ENCODE assay signal across 3 cellular contexts in genomic region chr6:28531479-28532128, GRCh38.
TF ChIP-seq lines count a peak whose summit lies in the region.

No MANE protein-coding gene starts in this region.

TF ChIP-seq in A549, 52 proteins besides CTCF, POLR2A, EP300 and RAD21:
- TF ChIP-seq CBX8 (IDR thresholded peaks at IDR 0.05) (no peak), HOXB5 (CRISPR knock-in tag; IDR thresholded peaks at IDR 0.05) (no peak), ZSCAN20 (CRISPR knock-in tag; IDR thresholded peaks at IDR 0.05) (no peak), KDM5A (IDR thresholded peaks at IDR 0.05) (no peak), JUNB (IDR thresholded peaks at IDR 0.05) (no peak), POLR2AphosphoS2 (conservative IDR thresholded peaks at IDR 0.05; ENCODE audit: low read length) (no peak), BCL3 (IDR thresholded peaks at IDR 0.05) (no peak), GATA3 (IDR thresholded peaks at IDR 0.05; ENCODE audit: borderline replicate concordance) (no peak), REST (IDR thresholded peaks at IDR 0.05) (no peak), CEBPB (IDR thresholded peaks at IDR 0.05) (no peak)

TF ChIP-seq in GM23338, 12 proteins besides CTCF, POLR2A, EP300 and RAD21:
- no peak for TF ChIP-seq NANOG (IDR thresholded peaks at IDR 0.05; ENCODE audit: borderline replicate concordance)
TF ChIP-seq in GM23338: peak in this region for 0.

TF ChIP-seq in H1, 55 proteins besides CTCF, POLR2A, EP300 and RAD21:
- TF ChIP-seq FOSL1 (IDR thresholded peaks at IDR 0.05; ENCODE audit: insufficient read depth, low read depth, low read length) (no peak), KDM1A (IDR thresholded peaks at IDR 0.05; ENCODE audit: borderline replicate concordance, low read length) (peak; percentile 89), HDAC2 (IDR thresholded peaks at IDR 0.05; ENCODE audit: borderline replicate concordance in 1 of 2, low read depth in 2 of 2, low read length in 2 of 2) (0 out of 4 replicates have a peak, but pooled peaks of 1 of the 2 experiments have one; percentile 59)
TF ChIP-seq in H1: peak in this region for 2.
